20 cellular contexts compared by ENCODE assay signal in genomic region chr6:85684125-85684808, GRCh38.
"Had no signal": no experiment of that assay in that cellular context is flagged by ENCODE, and none has a peak within 500 bp of the region (broad histone marks: within the 10 kb centered on the region; RNA-seq: fewer than 3 reads in every experiment).

No MANE protein-coding gene starts in this region.

- H3K27ac ChIP-seq: cardiac muscle cell, epithelial cell of prostate, left ventricle myocardium inferior, right atrium auricular region, skin epidermis, tibial artery had no signal

- H3K27me3 ChIP-seq: cardiac muscle cell, right atrium auricular region, tibial artery had no signal

- DNase-seq: activated CD4-positive, alpha-beta T cell treated with anti-CD3 and anti-CD28 coated beads for 36 hours; activated CD4-positive, alpha-beta T cell treated with anti-CD3 and anti-CD28 coated beads, Interleukin-2, amount 50 U/mL, for 48 hours; activated naive CD8-positive, alpha-beta T cell treated with anti-CD3 and anti-CD28 coated beads for 36 hours; activated T-cell treated with anti-CD3 and anti-CD28 coated beads for 4 hours; amniotic stem cell; foreskin melanocyte; head of caudate nucleus; kidney glomerular epithelial cell; left ventricle myocardium inferior; mammary epithelial cell; occipital lobe; stimulated activated naive CD8-positive, alpha-beta T cell treated with anti-CD3 and anti-CD28 coated beads, Interleukin-15, Interleukin-2, amounts not matched to agents 100 U/mL and 50 U/mL, for 24 hours; substantia nigra; T-helper 2 cell; tibial artery had no signal

- H3K9me3 ChIP-seq: left ventricle myocardium inferior, right atrium auricular region, tibial artery had no signal

- H3K4me3 ChIP-seq: cardiac muscle cell, left ventricle myocardium inferior, right atrium auricular region, skin epidermis, tibial artery had no signal

- ATAC-seq: activated CD4-positive, alpha-beta T cell treated with anti-CD3 and anti-CD28 coated beads for 36 hours; stimulated activated naive CD8-positive, alpha-beta T cell treated with anti-CD3 and anti-CD28 coated beads, Interleukin-15, Interleukin-2, amounts not matched to agents 100 U/mL and 50 U/mL, for 24 hours; WTC11 had no signal

- H3K36me3 ChIP-seq: cardiac muscle cell, left ventricle myocardium inferior, right atrium auricular region, tibial artery had no signal
